In the genomic region with DNA sequence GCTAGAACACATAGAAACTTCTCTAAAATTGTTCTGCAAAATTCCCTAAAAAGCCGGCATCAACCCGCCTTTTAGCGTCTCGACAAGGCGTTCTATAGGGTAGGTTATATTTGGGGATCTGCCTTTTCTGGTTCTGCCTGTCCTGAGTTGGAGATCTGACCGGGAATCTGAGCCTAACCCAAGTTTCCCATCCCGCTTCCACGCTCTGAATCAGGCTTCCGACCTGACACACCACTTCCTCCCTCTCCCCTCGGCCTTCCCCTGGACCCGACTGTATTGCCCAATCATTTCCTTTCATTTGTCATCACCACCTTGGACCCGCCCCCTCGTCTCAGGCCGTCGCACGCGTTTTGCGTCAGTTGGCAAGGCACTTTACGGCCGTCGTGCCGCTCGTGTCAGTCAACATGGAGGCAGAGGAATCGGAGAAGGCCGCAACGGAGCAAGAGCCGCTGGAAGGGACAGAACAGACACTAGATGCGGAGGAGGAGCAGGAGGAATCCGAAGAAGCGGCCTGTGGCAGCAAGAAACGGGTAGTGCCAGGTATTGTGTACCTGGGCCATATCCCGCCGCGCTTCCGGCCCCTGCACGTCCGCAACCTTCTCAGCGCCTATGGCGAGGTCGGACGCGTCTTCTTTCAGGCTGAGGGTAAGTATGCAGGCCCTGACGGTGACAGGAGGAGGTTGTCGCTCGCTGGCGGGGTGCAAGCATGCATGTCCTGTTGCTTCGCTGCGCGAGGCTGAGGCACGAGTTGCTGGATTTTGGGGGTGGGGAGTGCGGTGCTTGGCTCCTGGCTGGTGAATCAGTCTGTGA, we compare ENCODE assay signal across 8 cellular contexts. TPM values are rescaled to one million over a fixed set of nuclear protein-coding genes. Genes with fewer than 3 reads are reported as not detected.
DNase-seq lines count a peak whose midpoint lies in the region; ATAC-seq and TF ChIP-seq lines count a peak whose summit lies in the region.

TSS of gene ABT1 (plus strand) at position 375 of the 810 bp plus-strand sequence. CDS start at position 405, 30 bp downstream.

- H3K4me3 ChIP-seq in Peyer's patch (peak within 1 kb of the TSS; percentile 73 to 97 (median 84)), esophagus muscularis mucosa (peak within 1 kb of the TSS; percentile 76 to 97 (median 93)), muscle layer of colon (ENCODE audit: low read depth in 1 of 2, low read length in 2 of 2) (peak within 1 kb of the TSS; percentile 98 to 99)

- H3K36me3 ChIP-seq in KOPT-K1 (ENCODE audit: insufficient read depth, low read length) (peaks cover 34% of the 10 kb centered on the region), Peyer's patch (peaks cover 0 to 29% (median 0%) of the 10 kb centered on the region in 3 donors), esophagus muscularis mucosa (peaks cover 8 to 29% (median 24%) of the 10 kb centered on the region in 4 donors), muscle layer of colon (ENCODE audit: insufficient read depth, low read length) (peaks cover 27% of the 10 kb centered on the region)

- TF ChIP-seq EP300 in esophagus muscularis mucosa (IDR thresholded peaks at IDR 0.05) = no peak

- under 1% methylated on average over 47 of the region's 51 CpGs for WGBS in esophagus muscularis mucosa

- TF ChIP-seq POLR2A in Peyer's patch (IDR thresholded peaks at IDR 0.05) (peak; percentile 76 to 81), esophagus muscularis mucosa (IDR thresholded peaks at IDR 0.05; ENCODE audit: low read depth) (peak; percentile 21)

- peak; percentile 81 for DNase-seq in DMS79 (lab: John Stamatoyannopoulos, UW)
- peak; percentile 97 to 99 (median 98) for DNase-seq in Peyer's patch
- DNase-seq in activated T-cell treated with anti-CD3 and anti-CD28 coated beads, Interleukin-2, amount 50 U/mL, for 48 hours = peak; percentile 98 to 99
- DNase-seq in esophagus muscularis mucosa (ENCODE audit: extremely low spot score) = peak; percentile 100
- peak; percentile 93 for DNase-seq in stimulated activated CD8-positive, alpha-beta memory T cell treated with anti-CD3 and anti-CD28 coated beads, Interleukin-7, amount 100 ng/mL, for 24 hours (ENCODE audit: low read depth)

- H3K9ac ChIP-seq in muscle layer of colon (ENCODE audit: low read length) = peak within 1 kb of the TSS; percentile 83

- peak; percentile 73 for ATAC-seq in GM21786 (IDR thresholded peaks at IDR 0.05; ENCODE audit: unreplicated experiment)

- peak within 1 kb of the TSS; percentile 79 for H3K27ac ChIP-seq in KOPT-K1 (ENCODE audit: low read depth, low read length, poor library complexity, severe bottlenecking)
- peak within 1 kb of the TSS; percentile 79 to 90 (median 83) for H3K27ac ChIP-seq in Peyer's patch
- peak within 1 kb of the TSS; percentile 89 to 92 (median 90) for H3K27ac ChIP-seq in esophagus muscularis mucosa (replicated peaks in 1 of 4)
- peak within 1 kb of the TSS; percentile 87 for H3K27ac ChIP-seq in muscle layer of colon (ENCODE audit: low read depth, low read length)

- no peaks in the 10 kb centered on the region for H3K27me3 ChIP-seq in Peyer's patch
- peaks cover 0 to 32% (median 21%) of the 10 kb centered on the region in 4 donors for H3K27me3 ChIP-seq in esophagus muscularis mucosa
- H3K27me3 ChIP-seq in muscle layer of colon (ENCODE audit: control insufficient read depth in 1 of 2, insufficient read depth in 2 of 2, low read length in 2 of 2) = peaks cover 24 to 28% of the 10 kb centered on the region in 2 donors

- TF ChIP-seq CTCF in Peyer's patch (IDR thresholded peaks at IDR 0.05) (no peak), esophagus muscularis mucosa (IDR thresholded peaks at IDR 0.05) (peak in 1 of 3 experiments; percentile 19)

- intact Hi-C loops in esophagus muscularis mucosa (cut with DNase I) = loop anchor here (5.0 kb wide), 1 partner anchor 419 kb away; no protein-coding TSS in a partner anchor

- H3K9me3 ChIP-seq in KOPT-K1 (ENCODE audit: insufficient read depth, low read length, poor library complexity, severe bottlenecking) (no peaks in the 10 kb centered on the region), Peyer's patch (no peaks in the 10 kb centered on the region), esophagus muscularis mucosa (no peaks in the 10 kb centered on the region), muscle layer of colon (ENCODE audit: low read length) (no peaks in the 10 kb centered on the region)

- H3K4me1 ChIP-seq in Peyer's patch (peaks cover 0 to 14% (median 6%) of the 10 kb centered on the region in 4 donors), esophagus muscularis mucosa (peaks cover 13 to 30% (median 26%) of the 10 kb centered on the region in 4 donors), muscle layer of colon (ENCODE audit: insufficient read depth, low read length) (peaks cover 14% of the 10 kb centered on the region)

RNA-seq across cellular contexts. Expression of gene ABT1, which starts in this region (rescaled TPM):
- total RNA-seq in Peyer's patch = 10 to 100 TPM; 11.5 to 16.1 (median 11.8) TPM
- total RNA-seq in esophagus muscularis mucosa = 10 to 100 TPM; 13.3 to 18.2 (median 16.1) TPM

Comparison
In these comparisons a context has a peak if more than half of its experiments do, and no peak if none do; other contexts are left out.
1. Peak in every context shown above with its lines: DNase-seq, ATAC-seq, H3K4me3 ChIP-seq and H3K27ac ChIP-seq.